ENCODE assay signal across 22 cellular contexts in genomic region chr4:30743897-30744296, GRCh38. TPM values are rescaled to one million over a fixed set of nuclear protein-coding genes. Genes with fewer than 3 reads are reported as not detected.
"Had no signal": no experiment of that assay in that cellular context is flagged by ENCODE, and none has a peak within 500 bp of the region (broad histone marks: within the 10 kb centered on the region; RNA-seq: fewer than 3 reads in every experiment).

No MANE protein-coding gene starts in this region.

- ATAC-seq: activated CD4-positive, CD25-positive, alpha-beta regulatory T cell treated with anti-CD3 and anti-CD28 coated beads, Interleukin-2, amount 50 U/mL, for 24 hours; activated CD8-positive, alpha-beta T cell treated with anti-CD3 and anti-CD28 coated beads for 36 hours; activated T-cell treated with anti-CD3 and anti-CD28 coated beads, Interleukin-2, amount 50 U/mL, for 72 hours; PC-3 had no signal

- H3K9me3 ChIP-seq: breast epithelium, SJSA1 had no signal

- H3K9me3 Mint-ChIP-seq: activated CD8-positive, alpha-beta T cell treated with anti-CD3 and anti-CD28 coated beads for 36 hours; activated naive CD4-positive, alpha-beta T cell treated with anti-CD3 and anti-CD28 coated beads, Interleukin-2, amount 10 ng/mL, durations not matched to agents 7 days and 5 days; activated naive CD8-positive, alpha-beta T cell treated with anti-CD3 and anti-CD28 coated beads for 36 hours; activated T-helper 2 cell treated with anti-CD3 and anti-CD28 coated beads, Interferon-gamma antibody, Interleukin-2, Interleukin-4, amounts not matched to agents 10 μg/mL and 5 μg/mL and 100 μg/mL, durations not matched to agents 14 hours and 24 hours and 36 hours; T-helper 1 cell treated with Interleukin-12 subunit alpha and Interleukin-12 subunit beta and Interleukin-4 antibody, amounts not matched to agents 30 μg/mL and 1 μg/mL, for 36 hours had no signal

- H3K36me3 Mint-ChIP-seq: activated naive CD4-positive, alpha-beta T cell treated with anti-CD3 and anti-CD28 coated beads, Interleukin-2, amount 10 ng/mL, durations not matched to agents 7 days and 5 days; activated naive CD8-positive, alpha-beta T cell treated with anti-CD3 and anti-CD28 coated beads for 36 hours had no signal

- H3K4me3 Mint-ChIP-seq: activated CD8-positive, alpha-beta T cell treated with anti-CD3 and anti-CD28 coated beads for 36 hours; activated naive CD4-positive, alpha-beta T cell treated with anti-CD3 and anti-CD28 coated beads, Interleukin-2, amount 10 ng/mL, durations not matched to agents 7 days and 5 days; activated naive CD8-positive, alpha-beta T cell treated with anti-CD3 and anti-CD28 coated beads for 36 hours; activated T-cell treated with anti-CD3 and anti-CD28 coated beads, Interleukin-2, amount 50 U/mL, for 72 hours; T-helper 1 cell treated with Interleukin-12 subunit alpha and Interleukin-12 subunit beta and Interleukin-4 antibody, amounts not matched to agents 30 μg/mL and 1 μg/mL, for 36 hours had no signal

- H3K4me1 ChIP-seq: breast epithelium, SJSA1 had no signal

- H3K27me3 ChIP-seq: breast epithelium, SJSA1 had no signal

- H3K4me3 ChIP-seq: breast epithelium, SJSA1 had no signal

- H3K27ac Mint-ChIP-seq: activated CD8-positive, alpha-beta T cell treated with anti-CD3 and anti-CD28 coated beads for 36 hours; activated naive CD4-positive, alpha-beta T cell treated with anti-CD3 and anti-CD28 coated beads, Interleukin-2, amount 10 ng/mL, durations not matched to agents 7 days and 5 days; activated naive CD8-positive, alpha-beta T cell treated with anti-CD3 and anti-CD28 coated beads for 36 hours; activated T-cell treated with anti-CD3 and anti-CD28 coated beads, Interleukin-2, amount 50 U/mL, for 72 hours; activated T-helper 2 cell treated with anti-CD3 and anti-CD28 coated beads, Interferon-gamma antibody, Interleukin-2, Interleukin-4, amounts not matched to agents 10 μg/mL and 5 μg/mL and 100 μg/mL, durations not matched to agents 14 hours and 24 hours and 36 hours; T-helper 1 cell treated with Interleukin-12 subunit alpha and Interleukin-12 subunit beta and Interleukin-4 antibody, amounts not matched to agents 30 μg/mL and 1 μg/mL, for 36 hours had no signal

- DNase-seq: activated CD4-positive, alpha-beta T cell treated with anti-CD3 and anti-CD28 coated beads for 4 hours; activated CD8-positive, alpha-beta memory T cell treated with anti-CD3 and anti-CD28 coated beads, Interleukin-2, amount 50 U/mL, for 4 hours; activated CD8-positive, alpha-beta T cell treated with anti-CD3 and anti-CD28 coated beads for 36 hours; activated gamma-delta T cell treated with Interleukin-2 at 50 U/mL for 16 hours; activated naive CD4-positive, alpha-beta T cell treated with anti-CD3 and anti-CD28 coated beads, Interleukin-2, amount 10 ng/mL, durations not matched to agents 7 days and 5 days; activated naive CD8-positive, alpha-beta T cell treated with anti-CD3 and anti-CD28 coated beads for 36 hours; activated T-cell treated with anti-CD3 and anti-CD28 coated beads, Interleukin-2, amount 50 U/mL, for 72 hours; caudate nucleus; MM.1S; NCI-H1105; NCI-H1436; NCI-H1694 treated with DMSO at 0.1 percent for 48 hours; NCI-H2081; NCI-H510A treated with DMSO at 0.1 percent for 48 hours; NCI-H69; PC-3; SHP77 had no signal

- H3K36me3 ChIP-seq: breast epithelium, SJSA1 had no signal

- H3K27me3 Mint-ChIP-seq: activated CD8-positive, alpha-beta T cell treated with anti-CD3 and anti-CD28 coated beads for 36 hours; activated naive CD4-positive, alpha-beta T cell treated with anti-CD3 and anti-CD28 coated beads, Interleukin-2, amount 10 ng/mL, durations not matched to agents 7 days and 5 days; activated naive CD8-positive, alpha-beta T cell treated with anti-CD3 and anti-CD28 coated beads for 36 hours had no signal

- H3K4me1 Mint-ChIP-seq: activated naive CD4-positive, alpha-beta T cell treated with anti-CD3 and anti-CD28 coated beads, Interleukin-2, amount 10 ng/mL, durations not matched to agents 7 days and 5 days; activated naive CD8-positive, alpha-beta T cell treated with anti-CD3 and anti-CD28 coated beads for 36 hours had no signal

- H3K27ac ChIP-seq: breast epithelium, SJSA1 had no signal

RNA-seq across cellular contexts. Expression of gene PCDH7, which starts 23.7 kb away (rescaled TPM):
- total RNA-seq: activated CD8-positive, alpha-beta T cell treated with anti-CD3 and anti-CD28 coated beads for 36 hours; activated naive CD8-positive, alpha-beta T cell treated with anti-CD3 and anti-CD28 coated beads for 36 hours; activated T-cell treated with anti-CD3 and anti-CD28 coated beads, Interleukin-2, amount 50 U/mL, for 72 hours; activated T-helper 2 cell treated with anti-CD3 and anti-CD28 coated beads, Interferon-gamma antibody, Interleukin-2, Interleukin-4, amounts not matched to agents 10 μg/mL and 5 μg/mL and 100 μg/mL, durations not matched to agents 14 hours and 24 hours and 36 hours had no signal
